In genomic region chr5:72324186-72324825, GRCh38 we compare ENCODE assay signal across 19 cellular contexts. TPM values are rescaled to one million over a fixed set of nuclear protein-coding genes. Genes with fewer than 3 reads are reported as not detected.
DNase-seq lines count a peak whose midpoint lies in the region; ATAC-seq and TF ChIP-seq lines count a peak whose summit lies in the region.
"Had no signal": no experiment of that assay in that cellular context is flagged by ENCODE, and none has a peak within 500 bp of the region (broad histone marks: within the 10 kb centered on the region; RNA-seq: fewer than 3 reads in every experiment).

No MANE protein-coding gene starts in this region.

- peaks cover 38% of the 10 kb centered on the region for H3K36me3 Mint-ChIP-seq in CD4-positive, CD25-positive, alpha-beta regulatory T cell

- CTCF ChIA-PET in HEK293 (lab: Yijun Ruan, JAX): interaction anchor here (0.7 kb wide), 1 partner anchor 32 kb away, joined by 3 read pairs; no protein-coding TSS in a partner anchor

- no peak overlapping the region for H3K27ac ChIP-seq in CD4-positive, CD25-positive, alpha-beta regulatory T cell (ENCODE audit: insufficient read depth, low read length, poor library complexity, severe bottlenecking)
- no peak overlapping the region for H3K27ac ChIP-seq in HEK293 (ENCODE audit: extremely low read depth, low read depth, low read length)
- H3K27ac ChIP-seq in RWPE2 (ENCODE audit: poor library complexity, severe bottlenecking): peak overlapping the region; percentile 22
- no peak overlapping the region for H3K27ac ChIP-seq in thyroid gland
- H3K27ac ChIP-seq: heart left ventricle, Peyer's patch, vagina had no signal

- POLR2A ChIA-PET in HEK293 (lab: Yijun Ruan, JAX): interaction anchor here (0.7 kb wide), 1 partner anchor 568 kb away, joined by 3 read pairs; no protein-coding TSS in a partner anchor

- peak overlapping the region in 1 of 3 donors; percentile 48 for H3K27ac Mint-ChIP-seq in CD4-positive, CD25-positive, alpha-beta regulatory T cell

- H3K36me3 ChIP-seq in CD4-positive, CD25-positive, alpha-beta regulatory T cell (ENCODE audit: control insufficient read depth, insufficient read depth, low read length): peaks cover 36% of the 10 kb centered on the region
- H3K36me3 ChIP-seq in HEK293 (ENCODE audit: control insufficient read depth in 2 of 2, insufficient read depth in 1 of 2, low read length in 2 of 2) (peaks cover 24 to 60% of the 10 kb centered on the region in 2 experiments), RWPE2 (ENCODE audit: low read depth) (peaks cover 58% of the 10 kb centered on the region), thyroid gland (no peaks in the 10 kb centered on the region)

- intact Hi-C loops in thyroid gland (cut with DNase I): no loop called here

- no peak for TF ChIP-seq POLR2A in thyroid gland (IDR thresholded peaks at IDR 0.05)

- ATAC-seq in CD4-positive, CD25-positive, alpha-beta regulatory T cell (ENCODE audit: low read depth in 2 of 2): no peak
- ATAC-seq in RWPE2 (ENCODE audit: low read depth) (peak; percentile 76), GM19467 (IDR thresholded peaks at IDR 0.05; ENCODE audit: unreplicated experiment) (no peak)
- ATAC-seq: heart left ventricle had no signal

- H3K4me1 ChIP-seq in CD4-positive, CD25-positive, alpha-beta regulatory T cell (ENCODE audit: control insufficient read depth, insufficient read depth, low read length, poor library complexity, severe bottlenecking): peaks cover 9% of the 10 kb centered on the region
- H3K4me1 ChIP-seq in HEK293 (ENCODE audit: control insufficient read depth, insufficient read depth, low read length): no peaks in the 10 kb centered on the region; the same call in 1 of the 2 replicates
- H3K4me1 ChIP-seq in RWPE2 (ENCODE audit: insufficient read depth, poor library complexity, severe bottlenecking): peaks cover 12% of the 10 kb centered on the region
- peaks cover 14 to 18% of the 10 kb centered on the region in 2 donors for H3K4me1 ChIP-seq in thyroid gland

- TF ChIP-seq CTCF in HEK293 (tag by site-specific recombination; IDR thresholded peaks at IDR 0.05) (no peak), RWPE2 (IDR thresholded peaks at IDR 0.05; ENCODE audit: poor library complexity, severe bottlenecking) (no peak), thyroid gland (IDR thresholded peaks at IDR 0.05) (no peak)

- no peak for DNase-seq in CD4-positive, CD25-positive, alpha-beta regulatory T cell
- DNase-seq in RWPE2 (ENCODE audit: low spot score): no peak
- peak; percentile 50 for DNase-seq in kidney tubule cell (ENCODE audit: low spot score)
- no peak for DNase-seq in DMS79 (lab: John Stamatoyannopoulos, UW)
- DNase-seq in 8988T: no peak
- DNase-seq in thyroid gland: no peak
- DNase-seq: activated CD4-positive, alpha-beta T cell treated with anti-CD3 and anti-CD28 coated beads, Interleukin-2, amount 50 U/mL, for 4 hours; activated naive CD4-positive, alpha-beta T cell; activated T-cell treated with anti-CD3 and anti-CD28 coated beads for 4 hours; amniotic stem cell; dorsolateral prefrontal cortex; heart left ventricle; NCI-H146; occipital lobe; Peyer's patch; substantia nigra had no signal

- H3K4me3 ChIP-seq in CD4-positive, CD25-positive, alpha-beta regulatory T cell (ENCODE audit: low read depth, low read length): no peak overlapping the region
- H3K4me3 ChIP-seq in HEK293 (ENCODE audit: low read depth, low read length): no peak overlapping the region
- H3K4me3 ChIP-seq in RWPE2 (ENCODE audit: severe bottlenecking): no peak overlapping the region
- H3K4me3 ChIP-seq in thyroid gland (replicated peaks in 1 of 3): no peak overlapping the region
- H3K4me3 ChIP-seq: dorsolateral prefrontal cortex, heart left ventricle, Peyer's patch, vagina had no signal

- 93 to 96% methylated on average over 5 of the region's 5 CpGs for WGBS in thyroid gland, 2 donors

- no peaks in the 10 kb centered on the region for H3K27me3 Mint-ChIP-seq in CD4-positive, CD25-positive, alpha-beta regulatory T cell

- peaks cover 6 to 24% (median 14%) of the 10 kb centered on the region in 4 donors for H3K4me1 Mint-ChIP-seq in CD4-positive, CD25-positive, alpha-beta regulatory T cell

- no peaks in the 10 kb centered on the region for H3K9me3 Mint-ChIP-seq in CD4-positive, CD25-positive, alpha-beta regulatory T cell

- H3K27me3 ChIP-seq in CD4-positive, CD25-positive, alpha-beta regulatory T cell (ENCODE audit: control insufficient read depth, insufficient read depth, low read length): no peaks in the 10 kb centered on the region
- H3K27me3 ChIP-seq in RWPE2 (ENCODE audit: insufficient read depth, poor library complexity, severe bottlenecking) (no peaks in the 10 kb centered on the region), thyroid gland (no peaks in the 10 kb centered on the region)
- H3K27me3 ChIP-seq: dorsolateral prefrontal cortex, heart left ventricle, Peyer's patch, vagina had no signal

- H3K4me3 Mint-ChIP-seq in CD4-positive, CD25-positive, alpha-beta regulatory T cell: peak overlapping the region in 3 of 4 donors; percentile 32 to 78 (median 77)

- H3K9me3 ChIP-seq in CD4-positive, CD25-positive, alpha-beta regulatory T cell (ENCODE audit: control insufficient read depth in 2 of 2, low read length in 2 of 2): no peaks in the 10 kb centered on the region
- H3K9me3 ChIP-seq in HEK293 (ENCODE audit: control insufficient read depth, insufficient read depth, low read depth, low read length) (no peaks in the 10 kb centered on the region), RWPE2 (ENCODE audit: severe bottlenecking) (no peaks in the 10 kb centered on the region), thyroid gland (no peaks in the 10 kb centered on the region)
- H3K9me3 ChIP-seq: heart left ventricle, Peyer's patch, vagina had no signal

TF ChIP-seq in HEK293, 187 proteins besides CTCF, POLR2A, EP300 and RAD21:
- TF ChIP-seq KLF1 (tag by site-specific recombination; IDR thresholded peaks at IDR 0.05) (peak; percentile 49; the same call in 1 of the 2 replicates), ZNF830 (tag by site-specific recombination; IDR thresholded peaks at IDR 0.05; ENCODE audit: low read depth) (no peak), ZFP41 (tag by site-specific recombination; IDR thresholded peaks at IDR 0.05; ENCODE audit: borderline replicate concordance) (no peak), ZNF558 (tag by site-specific recombination; IDR thresholded peaks at IDR 0.05) (no peak), ZFHX2 (tag by site-specific recombination; conservative IDR thresholded peaks at IDR 0.05) (no peak)
TF ChIP-seq in HEK293: peak in this region for 1.

RNA-seq across cellular contexts. Expression of gene PTCD2, which starts 4.1 kb away (rescaled TPM):
- 3.4 TPM for total RNA-seq in CD4-positive, CD25-positive, alpha-beta regulatory T cell
- 1 to 10 TPM; 5.4 to 6.5 (median 5.9) TPM for polyA plus RNA-seq in CD4-positive, CD25-positive, alpha-beta regulatory T cell
- 10 to 100 TPM in 3 of 4 donors, 1 to 10 TPM in 1; 7.8 to 15.9 (median 11.5) TPM for total RNA-seq in thyroid gland

RNA-seq across cellular contexts. Expression of gene MRPS27, which starts 4.3 kb away (rescaled TPM):
- 36.2 TPM for total RNA-seq in CD4-positive, CD25-positive, alpha-beta regulatory T cell
- polyA plus RNA-seq in CD4-positive, CD25-positive, alpha-beta regulatory T cell: 10 to 100 TPM; 39.0 to 53.1 (median 43.4) TPM
- total RNA-seq in thyroid gland: 10 to 100 TPM; 71.4 to 86.1 (median 80.4) TPM
